In genomic region chr22:25110596-25110845, GRCh38 we compare ENCODE assay signal across 8 cellular contexts.
A peak's percentile ranks its signal among the peaks of the same experiment; 100 is the strongest.
DNase-seq lines count a peak whose midpoint lies in the region; ATAC-seq and TF ChIP-seq lines count a peak whose summit lies in the region.

No MANE protein-coding gene starts in this region.

- H3K9me3 ChIP-seq in HCT116 (ENCODE audit: control insufficient read depth in 1 of 2, insufficient read depth in 1 of 2, low read depth in 1 of 2, low read length in 2 of 2) (no peaks in the 10 kb centered on the region), hepatocyte (ENCODE audit: low read depth) (no peaks in the 10 kb centered on the region)

- TF ChIP-seq POLR2A in HCT116 (IDR thresholded peaks at IDR 0.05; ENCODE audit: borderline replicate concordance, extremely low read depth, insufficient read depth, insufficient read length): no peak

- H2AFZ ChIP-seq in HCT116 (ENCODE audit: low read depth, low read length, poor library complexity, severe bottlenecking): no peak overlapping the region
- H2AFZ ChIP-seq in hepatocyte: no peak overlapping the region

- H3K9me3 Mint-ChIP-seq in activated B cell treated with CpG ODN at 0.5 μM for 24 hours: no peaks in the 10 kb centered on the region

- 17% methylated on average over 4 of the region's 4 CpGs for WGBS in hepatocyte (ENCODE audit: low lambda C conversion rate, missing lambda C conversion rate)

- RAD21 ChIA-PET in HCT116 (lab: Charles Lee; ENCODE audit: low non-redundant PET in 1 of 2, low total read pairs in 2 of 2, uncharacterized antibody in 2 of 2, unreplicated experiment in 2 of 2): no interaction called here

- ATAC-seq in HCT116 (no peak; the same call in 1 of the 2 replicates), activated B cell treated with CpG ODN at 0.5 μM for 24 hours (ENCODE audit: low read depth) (no peak), GM18498 (IDR thresholded peaks at IDR 0.05; ENCODE audit: unreplicated experiment) (no peak)

- H3K79me2 ChIP-seq in HCT116 (ENCODE audit: insufficient read depth, low read length) (no peaks in the 10 kb centered on the region; the same call in 1 of the 2 replicates), hepatocyte (peaks cover 35% of the 10 kb centered on the region)

- no peaks in the 10 kb centered on the region for H3K36me3 Mint-ChIP-seq in activated B cell treated with CpG ODN at 0.5 μM for 24 hours (ENCODE audit: low read depth)

- H3K27me3 Mint-ChIP-seq in activated B cell treated with CpG ODN at 0.5 μM for 24 hours: peaks cover 51% of the 10 kb centered on the region

- H4K20me1 ChIP-seq in HCT116 (ENCODE audit: insufficient read depth) (no peaks in the 10 kb centered on the region), hepatocyte (ENCODE audit: insufficient read depth, poor library complexity, severe bottlenecking) (no peaks in the 10 kb centered on the region)

- H3K4me1 ChIP-seq in HCT116 (ENCODE audit: control insufficient read depth in 1 of 2, insufficient read depth in 2 of 2, low read length in 2 of 2) (peaks cover 16 to 33% of the 10 kb centered on the region in 2 experiments; a peak in 3 of 4 replicates), hepatocyte (ENCODE audit: insufficient read depth) (peaks cover 47% of the 10 kb centered on the region)

- peak overlapping the region; percentile 76 for H3K4me3 Mint-ChIP-seq in activated B cell treated with CpG ODN at 0.5 μM for 24 hours

- H3K9ac ChIP-seq in HCT116 (ENCODE audit: low read length): peak overlapping the region; percentile 63

- no peaks in the 10 kb centered on the region for H3K9me2 ChIP-seq in HCT116 (ENCODE audit: insufficient read depth)
- H3K9me2 ChIP-seq in hepatocyte (replicated peaks; ENCODE audit: insufficient read depth): no peaks in the 10 kb centered on the region

- POLR2A ChIA-PET in HCT116 (lab: Charles Lee) (interaction anchor here (0.7 to 1.1 kb wide), 3 partner anchors 12 to 59 kb away, joined by 3 read pairs; no protein-coding TSS in a partner anchor), activated B cell treated with CpG ODN at 0.5 μM for 24 hours (lab: Charles Lee) (no interaction called here)

- peaks cover 0 to 5% of the 10 kb centered on the region in 2 experiments; a peak in 1 of 4 replicates for H3K36me3 ChIP-seq in HCT116 (ENCODE audit: control insufficient read depth in 1 of 2, insufficient read depth in 2 of 2, low read length in 2 of 2)
- no peaks in the 10 kb centered on the region for H3K36me3 ChIP-seq in hepatocyte (replicated peaks; ENCODE audit: insufficient read depth, low read depth)

- intact Hi-C loops in HCT116 (cut with micrococcal nuclease) (no loop called here), activated B cell treated with CpG ODN at 0.5 μM for 24 hours (cut with micrococcal nuclease) (no loop called here)

- no peak overlapping the region for H3K27ac Mint-ChIP-seq in activated B cell treated with CpG ODN at 0.5 μM for 24 hours

- CTCF ChIA-PET in HCT116 (lab: Charles Lee): interaction anchor here (0.7 to 1.4 kb wide), 6 partner anchors 9 to 260 kb away, joined by 3 to 5 read pairs (median 3); no protein-coding TSS in a partner anchor
- CTCF ChIA-PET in activated B cell treated with CpG ODN at 0.5 μM for 24 hours (lab: Charles Lee): no interaction called here

- no peak for TF ChIP-seq CTCF in HCT116 (IDR thresholded peaks at IDR 0.05 in 2 of 3, conservative IDR thresholded peaks at IDR 0.05 in 1 of 3; ENCODE audit: borderline replicate concordance in 1 of 3, insufficient read depth in 1 of 3, low read depth in 2 of 3, low read length in 2 of 3)
- no peak for TF ChIP-seq CTCF in activated B cell treated with CpG ODN at 0.5 μM for 24 hours (IDR thresholded peaks at IDR 0.05)
- TF ChIP-seq CTCF in hepatocyte (IDR thresholded peaks at IDR 0.05; ENCODE audit: poor library complexity): no peak

- H3K4me3 ChIP-seq in HCT116 (replicated peaks in 1 of 2; ENCODE audit: low read depth in 1 of 2, low read length in 2 of 2): peak overlapping the region in 1 of 2 experiments; percentile 64; a peak in 3 of 4 replicates
- no peak overlapping the region for H3K4me3 ChIP-seq in hepatocyte
- H3K4me3 ChIP-seq in skeletal muscle cell (ENCODE audit: low read depth, low read length): peak overlapping the region; percentile 48

- H3K4me1 Mint-ChIP-seq in activated B cell treated with CpG ODN at 0.5 μM for 24 hours: peaks cover 21% of the 10 kb centered on the region

- BruUV-seq in HCT116 (replicated peaks; lab: Mats Ljungman, UMichigan): no TSS peak

- no peak for DNase-seq in HCT116 (ENCODE audit: low read depth, low spot score)
- DNase-seq in activated B cell treated with CpG ODN at 0.5 μM for 24 hours: no peak
- no peak for DNase-seq in hepatocyte (ENCODE audit: low spot score)
- DNase-seq in skeletal muscle cell (ENCODE audit: low read depth): no peak
- DNase-seq in globus pallidus (ENCODE audit: low spot score): no peak
- no peak for DNase-seq in NCI-H1092 (lab: John Stamatoyannopoulos, UW)
- no peak for DNase-seq in putamen (ENCODE audit: low spot score)

- H3K27me3 ChIP-seq in HCT116 (ENCODE audit: insufficient read depth, low read length) (no peaks in the 10 kb centered on the region), hepatocyte (no peaks in the 10 kb centered on the region)

- TF ChIP-seq RAD21 in HCT116 (IDR thresholded peaks at IDR 0.05; ENCODE audit: low read depth): no peak

- H3K4me2 ChIP-seq in HCT116 (ENCODE audit: low read length) (peak overlapping the region; percentile 96), hepatocyte (peak overlapping the region; percentile 92)

- peak overlapping the region; percentile 55; the same call in 1 of the 2 replicates for H3K27ac ChIP-seq in HCT116 (ENCODE audit: low read depth, low read length)
- H3K27ac ChIP-seq in hepatocyte: peak overlapping the region; percentile 91

TF ChIP-seq in HCT116, 20 proteins besides CTCF, POLR2A, EP300 and RAD21:
- TF ChIP-seq JUND (IDR thresholded peaks at IDR 0.05) (0 out of 2 replicates have a peak, but pooled peaks have one; percentile 21), ZNF274 (IDR thresholded peaks at IDR 0.05; ENCODE audit: low read depth, low read length) (no peak)
